Comparison of ENCODE assay signal across 15 cellular contexts in genomic region chr10:97532935-97533671, GRCh38. TPM values are rescaled to one million over a fixed set of nuclear protein-coding genes. Genes with fewer than 3 reads are reported as not detected.
DNase-seq lines count a peak whose midpoint lies in the region; TF ChIP-seq lines count a peak whose summit lies in the region.
"Had no signal": no experiment of that assay in that cellular context is flagged by ENCODE, and none has a peak within 500 bp of the region (broad histone marks: within the 10 kb centered on the region; RNA-seq: fewer than 3 reads in every experiment).

No MANE protein-coding gene starts in this region.

- H3K36me3 ChIP-seq in adipocyte (ENCODE audit: control insufficient read depth, insufficient read depth, low read length, severe bottlenecking) (no peaks in the 10 kb centered on the region), uterus (no peaks in the 10 kb centered on the region)
- H3K36me3 ChIP-seq: heart right ventricle had no signal

- no peak overlapping the region for H3K4me3 Mint-ChIP-seq in activated naive CD4-positive, alpha-beta T cell treated with anti-CD3 and anti-CD28 coated beads, Interleukin-2, amount 10 ng/mL, durations not matched to agents 7 days and 5 days
- H3K4me3 Mint-ChIP-seq: T-helper 2 cell treated with Interferon-gamma antibody and Interleukin-4, amounts not matched to agents 5 μg/mL and 100 μg/mL, for 36 hours had no signal

- DNase-seq in NCI-H2107 treated with DMSO at 0.1 percent for 48 hours (lab: John Stamatoyannopoulos, UW; ENCODE audit: unreplicated experiment): peak; percentile 3
- DNase-seq in NCI-H2107 (lab: John Stamatoyannopoulos, UW): no peak
- DNase-seq in adipocyte (ENCODE audit: low read depth): peak; percentile 67
- DNase-seq in iPS-NIHi11 (ENCODE audit: low spot score): peak; percentile 57
- DNase-seq in substantia nigra (lab: John Stamatoyannopoulos, UW): peak in 31 of 49 donors; percentile 14 to 84 (median 45)
- DNase-seq in epidermal melanocyte (ENCODE audit: insufficient read length, low spot score): no peak
- no peak for DNase-seq in activated naive CD4-positive, alpha-beta T cell treated with anti-CD3 and anti-CD28 coated beads, Interleukin-2, amount 10 ng/mL, durations not matched to agents 7 days and 5 days
- DNase-seq in uterus: no peak
- DNase-seq: heart right ventricle; KBM-7; NCI-H526 treated with DMSO at 0.1 percent for 48 hours; stimulated activated CD4-positive, alpha-beta T cell treated with anti-CD3 and anti-CD28 coated beads, Interleukin-2, amount 100 ng/mL, for 24 hours had no signal

- H3K9ac ChIP-seq in adipocyte (ENCODE audit: low read length): no peak overlapping the region

- H3K4me1 Mint-ChIP-seq in activated naive CD4-positive, alpha-beta T cell treated with anti-CD3 and anti-CD28 coated beads, Interleukin-2, amount 10 ng/mL, durations not matched to agents 7 days and 5 days: no peaks in the 10 kb centered on the region

- H3K27me3 ChIP-seq in adipocyte (replicated peaks; ENCODE audit: control insufficient read depth, insufficient read depth, low read length) (no peaks in the 10 kb centered on the region), uterus (no peaks in the 10 kb centered on the region)
- H3K27me3 ChIP-seq: heart right ventricle had no signal

- no peak for TF ChIP-seq CTCF in uterus (IDR thresholded peaks at IDR 0.05)

- H3K36me3 Mint-ChIP-seq in activated naive CD4-positive, alpha-beta T cell treated with anti-CD3 and anti-CD28 coated beads, Interleukin-2, amount 10 ng/mL, durations not matched to agents 7 days and 5 days: no peaks in the 10 kb centered on the region

- intact Hi-C loops in uterus (cut with DNase I; ENCODE audit: low total_unique reads): no loop called here

- peaks cover 8% of the 10 kb centered on the region for H3K4me1 ChIP-seq in adipocyte (ENCODE audit: control insufficient read depth, insufficient read depth, low read length)
- no peaks in the 10 kb centered on the region for H3K4me1 ChIP-seq in uterus

- no peaks in the 10 kb centered on the region for H3K27me3 Mint-ChIP-seq in activated naive CD4-positive, alpha-beta T cell treated with anti-CD3 and anti-CD28 coated beads, Interleukin-2, amount 10 ng/mL, durations not matched to agents 7 days and 5 days

- H3K9me3 ChIP-seq in adipocyte (ENCODE audit: control insufficient read depth, low read length) (no peaks in the 10 kb centered on the region), uterus (no peaks in the 10 kb centered on the region)
- H3K9me3 ChIP-seq: heart right ventricle had no signal

- CTCF ChIA-PET in activated naive CD4-positive, alpha-beta T cell treated with anti-CD3 and anti-CD28 coated beads, Interleukin-2, amount 10 ng/mL, durations not matched to agents 7 days and 5 days (lab: Charles Lee): interaction anchor here (1.0 to 7.4 kb wide), 8 partner anchors 10 to 69 kb away, joined by 4 to 76 read pairs (median 5); partner anchors contain the start of gene ANKRD2

- H3K9me3 Mint-ChIP-seq in activated naive CD4-positive, alpha-beta T cell treated with anti-CD3 and anti-CD28 coated beads, Interleukin-2, amount 10 ng/mL, durations not matched to agents 7 days and 5 days: no peaks in the 10 kb centered on the region
- H3K9me3 Mint-ChIP-seq: T-helper 2 cell treated with Interferon-gamma antibody and Interleukin-4, amounts not matched to agents 5 μg/mL and 100 μg/mL, for 36 hours had no signal

- H3K27ac ChIP-seq in substantia nigra (ENCODE audit: low read depth, low read length, poor library complexity, severe bottlenecking): no peak overlapping the region
- H3K27ac ChIP-seq in uterus: no peak overlapping the region
- H3K27ac ChIP-seq: heart right ventricle had no signal

- H3K27ac Mint-ChIP-seq in activated naive CD4-positive, alpha-beta T cell treated with anti-CD3 and anti-CD28 coated beads, Interleukin-2, amount 10 ng/mL, durations not matched to agents 7 days and 5 days: no peak overlapping the region
- H3K27ac Mint-ChIP-seq: T-helper 2 cell treated with Interferon-gamma antibody and Interleukin-4, amounts not matched to agents 5 μg/mL and 100 μg/mL, for 36 hours had no signal

- no peak for TF ChIP-seq POLR2A in uterus (IDR thresholded peaks at IDR 0.05)

- H3K4me3 ChIP-seq in adipocyte (ENCODE audit: low read length): no peak overlapping the region
- H3K4me3 ChIP-seq in uterus: no peak overlapping the region
- H3K4me3 ChIP-seq: heart right ventricle had no signal

RNA-seq across cellular contexts. Expression of gene UBTD1, which starts 34.4 kb away (rescaled TPM):
- total RNA-seq in uterus: 10 to 100 TPM in 1 of 4 donors, 1 to 10 TPM in 2, under 1 TPM in 1; 0.29 to 25.9 (median 6.7) TPM

RNA-seq across cellular contexts. Expression of gene MMS19, which starts 34.9 kb away (rescaled TPM):
- 10 to 100 TPM; 44.6 to 87.7 (median 73.7) TPM for total RNA-seq in uterus

RNA-seq across cellular contexts. Expression of gene ANKRD2, which starts 39.5 kb away (rescaled TPM):
- under 1 TPM in 2 of 4 donors, not detected in 2; 0.43 to 0.48 TPM for total RNA-seq in uterus
- total RNA-seq: A673, subcutaneous adipose tissue had no signal

RNA-seq across cellular contexts. Expression of gene HOGA1, which starts 51.1 kb away (rescaled TPM):
- 1 to 10 TPM in 2 of 4 donors, under 1 TPM in 2; 0.26 to 2.5 (median 0.97) TPM for total RNA-seq in uterus
- total RNA-seq: A673 had no signal

RNA-seq across cellular contexts. Expression of gene C10orf62, which starts 56.4 kb away (rescaled TPM):
- total RNA-seq in uterus: not detected
- total RNA-seq: A673 had no signal

Comparison
In these comparisons a context has a peak if more than half of its experiments do, and no peak if none do; other contexts are left out.
1. DNase-seq: peak in NCI-H2107 treated with DMSO at 0.1 percent for 48 hours (single experiment), adipocyte (single experiment), iPS-NIHi11 (single experiment) and substantia nigra (31 of 49); none in NCI-H2107 (single experiment), epidermal melanocyte (single experiment), activated naive CD4-positive, alpha-beta T cell treated with anti-CD3 and anti-CD28 coated beads, Interleukin-2, amount 10 ng/mL, durations not matched to agents 7 days and 5 days (single experiment) and uterus (0 of 2).